8 cellular contexts compared by ENCODE assay signal in genomic region chr5:177113566-177114424, GRCh38. TPM values are rescaled to one million over a fixed set of nuclear protein-coding genes. Genes with fewer than 3 reads are reported as not detected.
DNase-seq lines count a peak whose midpoint lies in the region; ATAC-seq and TF ChIP-seq lines count a peak whose summit lies in the region.

No MANE protein-coding gene starts in this region.

- peak; percentile 93 to 99 (median 98) for TF ChIP-seq CTCF in HCT116 (IDR thresholded peaks at IDR 0.05 in 2 of 3, conservative IDR thresholded peaks at IDR 0.05 in 1 of 3; ENCODE audit: borderline replicate concordance in 1 of 3, insufficient read depth in 1 of 3, low read depth in 2 of 3, low read length in 2 of 3)
- peak; percentile 94 for TF ChIP-seq CTCF in chondrocyte (IDR thresholded peaks at IDR 0.05)

- no peaks in the 10 kb centered on the region for H3K36me3 Mint-ChIP-seq in chondrocyte (ENCODE audit: low read depth)

- no peak overlapping the region for H3K4me3 Mint-ChIP-seq in chondrocyte (ENCODE audit: unreplicated experiment)

- no peaks in the 10 kb centered on the region for H3K27me3 ChIP-seq in HCT116 (ENCODE audit: insufficient read depth, low read length)

- no peak overlapping the region for H3K9ac ChIP-seq in HCT116 (ENCODE audit: low read length)

- H3K79me2 ChIP-seq in HCT116 (ENCODE audit: insufficient read depth, low read length): no peaks in the 10 kb centered on the region

- peak; percentile 99 for TF ChIP-seq RAD21 in HCT116 (IDR thresholded peaks at IDR 0.05; ENCODE audit: low read depth)

- peak; percentile 76 for ATAC-seq in HCT116
- peak; percentile 81 for ATAC-seq in left lobe of liver
- no peak for ATAC-seq in HG03135 (IDR thresholded peaks at IDR 0.05; ENCODE audit: unreplicated experiment)

- no peaks in the 10 kb centered on the region for H3K36me3 ChIP-seq in HCT116 (ENCODE audit: control insufficient read depth in 1 of 2, insufficient read depth in 2 of 2, low read length in 2 of 2)

- H2AFZ ChIP-seq in HCT116 (ENCODE audit: low read depth, low read length, poor library complexity, severe bottlenecking): no peak overlapping the region

- H3K27ac ChIP-seq in HCT116 (ENCODE audit: low read depth, low read length): no peak overlapping the region

- RAD21 ChIA-PET in HCT116 (lab: Charles Lee; ENCODE audit: low non-redundant PET in 1 of 2, low total read pairs in 2 of 2, uncharacterized antibody in 2 of 2, unreplicated experiment in 2 of 2): interaction anchor here (0.9 to 1.9 kb wide), 5 partner anchors 42 to 463 kb away, joined by 3 to 5 read pairs (median 4); no protein-coding TSS in a partner anchor

- no peaks in the 10 kb centered on the region for H3K4me1 Mint-ChIP-seq in chondrocyte (ENCODE audit: low read depth)

- no peak overlapping the region for H3K4me2 ChIP-seq in HCT116 (ENCODE audit: low read length)

- POLR2A ChIA-PET in HCT116 (lab: Charles Lee): interaction anchor here (0.8 kb wide), 1 partner anchor 27 kb away, joined by 4 read pairs; no protein-coding TSS in a partner anchor

- DNase-seq in COR-L47 (lab: John Stamatoyannopoulos, UW) (peak; percentile 52), HCT116 (ENCODE audit: low read depth, low spot score) (peak; percentile 55), NCI-H226 (peak; percentile 56), chondrocyte (ENCODE audit: low spot score) (no peak), left lobe of liver (ENCODE audit: low spot score) (peak; percentile 78)
- peak; percentile 64 to 81 for DNase-seq in activated CD4-positive, alpha-beta T cell treated with anti-CD3 and anti-CD28 coated beads for 4 hours
- DNase-seq in stimulated activated CD4-positive, alpha-beta T cell treated with anti-CD3 and anti-CD28 coated beads, Interleukin-4, amount 100 ng/mL, for 4 hours: peak; percentile 68 to 76

- H3K9me3 ChIP-seq in HCT116 (ENCODE audit: control insufficient read depth in 1 of 2, insufficient read depth in 1 of 2, low read depth in 1 of 2, low read length in 2 of 2): no peaks in the 10 kb centered on the region

- no TSS peak for BruUV-seq in HCT116 (replicated peaks; lab: Mats Ljungman, UMichigan)

- TF ChIP-seq POLR2A in HCT116 (IDR thresholded peaks at IDR 0.05; ENCODE audit: borderline replicate concordance, extremely low read depth, insufficient read depth, insufficient read length): no peak

- H3K9me3 Mint-ChIP-seq in chondrocyte (ENCODE audit: low read depth): no peaks in the 10 kb centered on the region

- no peaks in the 10 kb centered on the region for H4K20me1 ChIP-seq in HCT116 (ENCODE audit: insufficient read depth)

- H3K9me2 ChIP-seq in HCT116 (ENCODE audit: insufficient read depth): no peaks in the 10 kb centered on the region

- H3K27me3 Mint-ChIP-seq in chondrocyte (ENCODE audit: low read depth): no peaks in the 10 kb centered on the region

- H3K4me3 ChIP-seq in HCT116 (replicated peaks in 1 of 2; ENCODE audit: low read depth in 1 of 2, low read length in 2 of 2): no peak overlapping the region

- intact Hi-C loops in HCT116 (cut with micrococcal nuclease): loop anchor here (1.0 to 5.0 kb wide), 6 partner anchors 187 to 411 kb away; partner anchors contain the start of gene PFN3

- CTCF ChIA-PET in HCT116 (lab: Charles Lee): interaction anchor here (0.6 to 5.6 kb wide), 21 partner anchors 10 to 454 kb away, joined by 3 to 49 read pairs (median 4); no protein-coding TSS in a partner anchor

- no peaks in the 10 kb centered on the region; a peak in 1 of 4 replicates for H3K4me1 ChIP-seq in HCT116 (ENCODE audit: control insufficient read depth in 1 of 2, insufficient read depth in 2 of 2, low read length in 2 of 2)

- H3K27ac Mint-ChIP-seq in chondrocyte (ENCODE audit: unreplicated experiment): no peak overlapping the region

TF ChIP-seq in HCT116, 20 proteins besides CTCF, POLR2A, EP300 and RAD21:
- TF ChIP-seq SP1 (IDR thresholded peaks at IDR 0.05; ENCODE audit: low read depth): no peak
- no peak for TF ChIP-seq SIN3A (IDR thresholded peaks at IDR 0.05; ENCODE audit: low read depth)
- TF ChIP-seq, protein P1, sequence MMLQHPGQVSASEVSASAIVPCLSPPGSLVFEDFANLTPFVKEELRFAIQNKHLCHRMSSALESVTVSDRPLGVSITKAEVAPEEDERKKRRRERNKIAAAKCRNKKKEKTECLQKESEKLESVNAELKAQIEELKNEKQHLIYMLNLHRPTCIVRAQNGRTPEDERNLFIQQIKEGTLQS (IDR thresholded peaks at IDR 0.05): no peak
- TF ChIP-seq TCF7L2 (IDR thresholded peaks at IDR 0.05; ENCODE audit: borderline replicate concordance, extremely low read depth, insufficient read depth, insufficient read length): no peak
- TF ChIP-seq ELF1 (IDR thresholded peaks at IDR 0.05; ENCODE audit: borderline replicate concordance, low read depth): no peak
- TF ChIP-seq EZH2phosphoT487 (IDR thresholded peaks at IDR 0.05; ENCODE audit: borderline replicate concordance): no peak
- no peak for TF ChIP-seq MAX (IDR thresholded peaks at IDR 0.05)
- no peak for TF ChIP-seq ZNF274 (IDR thresholded peaks at IDR 0.05; ENCODE audit: low read depth, low read length)
- TF ChIP-seq ZFX (IDR thresholded peaks at IDR 0.05): no peak
- no peak for TF ChIP-seq POLR2AphosphoS5 (IDR thresholded peaks at IDR 0.05; ENCODE audit: low read depth, low read length)
- TF ChIP-seq EZH2 (IDR thresholded peaks at IDR 0.05): no peak
- no peak for TF ChIP-seq SRF (IDR thresholded peaks at IDR 0.05; ENCODE audit: low read depth)
- no peak for TF ChIP-seq CBX3 (IDR thresholded peaks at IDR 0.05; ENCODE audit: low read depth)
- TF ChIP-seq, protein P2, sequence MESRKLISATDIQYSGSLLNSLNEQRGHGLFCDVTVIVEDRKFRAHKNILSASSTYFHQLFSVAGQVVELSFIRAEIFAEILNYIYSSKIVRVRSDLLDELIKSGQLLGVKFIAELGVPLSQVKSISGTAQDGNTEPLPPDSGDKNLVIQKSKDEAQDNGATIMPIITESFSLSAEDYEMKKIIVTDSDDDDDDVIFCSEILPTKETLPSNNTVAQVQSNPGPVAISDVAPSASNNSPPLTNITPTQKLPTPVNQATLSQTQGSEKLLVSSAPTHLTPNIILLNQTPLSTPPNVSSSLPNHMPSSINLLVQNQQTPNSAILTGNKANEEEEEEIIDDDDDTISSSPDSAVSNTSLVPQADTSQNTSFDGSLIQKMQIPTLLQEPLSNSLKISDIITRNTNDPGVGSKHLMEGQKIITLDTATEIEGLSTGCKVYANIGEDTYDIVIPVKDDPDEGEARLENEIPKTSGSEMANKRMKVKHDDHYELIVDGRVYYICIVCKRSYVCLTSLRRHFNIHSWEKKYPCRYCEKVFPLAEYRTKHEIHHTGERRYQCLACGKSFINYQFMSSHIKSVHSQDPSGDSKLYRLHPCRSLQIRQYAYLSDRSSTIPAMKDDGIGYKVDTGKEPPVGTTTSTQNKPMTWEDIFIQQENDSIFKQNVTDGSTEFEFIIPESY (IDR thresholded peaks at IDR 0.05; ENCODE audit: extremely low read depth, insufficient replicate concordance, low read length): no peak
- TF ChIP-seq FOSL1 (IDR thresholded peaks at IDR 0.05; ENCODE audit: low read depth): no peak
- no peak for TF ChIP-seq EGR1 (IDR thresholded peaks at IDR 0.05; ENCODE audit: low read depth)
- no peak for TF ChIP-seq YY1 (IDR thresholded peaks at IDR 0.05; ENCODE audit: extremely low read depth, insufficient replicate concordance, low read depth, low read length)
- TF ChIP-seq, protein P3, sequence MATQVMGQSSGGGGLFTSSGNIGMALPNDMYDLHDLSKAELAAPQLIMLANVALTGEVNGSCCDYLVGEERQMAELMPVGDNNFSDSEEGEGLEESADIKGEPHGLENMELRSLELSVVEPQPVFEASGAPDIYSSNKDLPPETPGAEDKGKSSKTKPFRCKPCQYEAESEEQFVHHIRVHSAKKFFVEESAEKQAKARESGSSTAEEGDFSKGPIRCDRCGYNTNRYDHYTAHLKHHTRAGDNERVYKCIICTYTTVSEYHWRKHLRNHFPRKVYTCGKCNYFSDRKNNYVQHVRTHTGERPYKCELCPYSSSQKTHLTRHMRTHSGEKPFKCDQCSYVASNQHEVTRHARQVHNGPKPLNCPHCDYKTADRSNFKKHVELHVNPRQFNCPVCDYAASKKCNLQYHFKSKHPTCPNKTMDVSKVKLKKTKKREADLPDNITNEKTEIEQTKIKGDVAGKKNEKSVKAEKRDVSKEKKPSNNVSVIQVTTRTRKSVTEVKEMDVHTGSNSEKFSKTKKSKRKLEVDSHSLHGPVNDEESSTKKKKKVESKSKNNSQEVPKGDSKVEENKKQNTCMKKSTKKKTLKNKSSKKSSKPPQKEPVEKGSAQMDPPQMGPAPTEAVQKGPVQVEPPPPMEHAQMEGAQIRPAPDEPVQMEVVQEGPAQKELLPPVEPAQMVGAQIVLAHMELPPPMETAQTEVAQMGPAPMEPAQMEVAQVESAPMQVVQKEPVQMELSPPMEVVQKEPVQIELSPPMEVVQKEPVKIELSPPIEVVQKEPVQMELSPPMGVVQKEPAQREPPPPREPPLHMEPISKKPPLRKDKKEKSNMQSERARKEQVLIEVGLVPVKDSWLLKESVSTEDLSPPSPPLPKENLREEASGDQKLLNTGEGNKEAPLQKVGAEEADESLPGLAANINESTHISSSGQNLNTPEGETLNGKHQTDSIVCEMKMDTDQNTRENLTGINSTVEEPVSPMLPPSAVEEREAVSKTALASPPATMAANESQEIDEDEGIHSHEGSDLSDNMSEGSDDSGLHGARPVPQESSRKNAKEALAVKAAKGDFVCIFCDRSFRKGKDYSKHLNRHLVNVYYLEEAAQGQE (IDR thresholded peaks at IDR 0.05; ENCODE audit: low read depth): no peak
- TF ChIP-seq JUND (IDR thresholded peaks at IDR 0.05): no peak
- TF ChIP-seq CEBPB (IDR thresholded peaks at IDR 0.05; ENCODE audit: low read depth): no peak

RNA-seq across cellular contexts. Expression of gene NSD1, which starts 19.8 kb away (rescaled TPM):
- total RNA-seq in HCT116 (2021; ENCODE audit: unreplicated experiment) (58.8 TPM), chondrocyte (64.0 to 77.0 TPM (median 67.3 TPM) in 3 replicates), left lobe of liver (30.4 TPM)
- 10.3 and 13.0 TPM in 2 replicates for polyA plus RNA-seq in HCT116 (2012)

RNA-seq across cellular contexts. Expression of gene FGFR4, which starts 27.1 kb away (rescaled TPM):
- total RNA-seq in HCT116 (2021; ENCODE audit: unreplicated experiment) (78.1 TPM), chondrocyte (0.27 to 1.9 TPM (median 1.1 TPM) in 3 replicates), left lobe of liver (89.8 TPM)
- 63.9 and 86.8 TPM in 2 replicates for polyA plus RNA-seq in HCT116 (2012)

Comparison
In these comparisons a context has a peak if more than half of its experiments do, and no peak if none do; other contexts are left out.
1. RNA of gene FGFR4, which starts 27.1 kb away (total RNA-seq): 89.8 TPM in left lobe of liver (single experiment) and 78.1 TPM in HCT116 (single experiment); 0.27 to 1.9 TPM in chondrocyte; every median in the first group is over 10 times any median in the second.